In the genomic region with DNA sequence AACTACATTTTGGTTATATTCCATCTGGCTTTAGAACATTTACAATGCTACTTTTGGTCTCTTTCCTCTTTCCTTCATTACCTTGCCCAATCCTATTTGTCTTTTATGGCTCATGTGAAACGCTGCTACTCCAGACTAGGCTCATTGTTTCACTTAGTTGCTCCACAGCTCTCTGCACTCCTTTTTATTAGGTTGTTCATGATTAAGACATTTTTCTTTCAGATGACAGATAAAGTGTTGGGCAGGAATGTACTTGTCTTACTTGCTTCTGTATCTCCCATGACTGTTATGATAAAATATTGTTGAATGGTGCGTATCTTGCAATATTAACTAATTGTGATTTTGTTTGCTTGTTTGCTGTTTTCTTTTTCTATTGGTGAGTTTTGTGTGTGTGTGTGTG, we compare ENCODE assay signal across 39 cellular contexts.
"Had no signal": no experiment of that assay in that cellular context is flagged by ENCODE, and none has a peak within 500 bp of the region (broad histone marks: within the 10 kb centered on the region; RNA-seq: fewer than 3 reads in every experiment).

No MANE protein-coding gene starts in this region.

- H3K27ac Mint-ChIP-seq: activated B cell treated with CpG ODN at 0.5 μM for 24 hours; activated CD4-positive, alpha-beta memory T cell treated with anti-CD3 and anti-CD28 coated beads for 36 hours; activated CD4-positive, alpha-beta T cell treated with anti-CD3 and anti-CD28 coated beads, Interleukin-2, amount 10 ng/mL, durations not matched to agents 24 days and 14 days; activated CD8-positive, alpha-beta T cell treated with anti-CD3 and anti-CD28 coated beads for 36 hours; activated naive CD4-positive, alpha-beta T cell treated with anti-CD3 and anti-CD28 coated beads for 36 hours; activated naive CD4-positive, alpha-beta T cell treated with anti-CD3 and anti-CD28 coated beads, Interleukin-2, amount 50 U/mL, for 72 hours; activated naive CD8-positive, alpha-beta T cell treated with anti-CD3 and anti-CD28 coated beads for 36 hours; activated T-cell treated with anti-CD3 and anti-CD28 coated beads, Interleukin-2, amount 50 U/mL, for 72 hours; activated T-helper 1 cell treated with anti-CD3 and anti-CD28 coated beads, Interleukin-12 subunit alpha, Interleukin-12 subunit beta, Interleukin-2, Interleukin-4 antibody, amounts not matched to agents 30 ng/mL and 10 ng/mL and 1 ng/mL, durations not matched to agents 14 hours and 24 hours and 36 hours; activated T-helper 17 cell treated with anti-CD3 and anti-CD28 coated beads, Interleukin-2, amount 50 U/mL, for 72 hours; T-helper 1 cell treated with Interleukin-12 subunit alpha and Interleukin-12 subunit beta and Interleukin-4 antibody, amounts not matched to agents 30 μg/mL and 1 μg/mL, for 36 hours; T-helper 2 cell treated with Interferon-gamma antibody and Interleukin-4, amounts not matched to agents 5 μg/mL and 100 μg/mL, for 36 hours had no signal

- H3K4me3 ChIP-seq: adrenal gland, body of pancreas, breast epithelium, cardiac muscle cell had no signal

- H3K36me3 Mint-ChIP-seq: activated CD4-positive, alpha-beta memory T cell treated with anti-CD3 and anti-CD28 coated beads for 36 hours; activated naive CD4-positive, alpha-beta T cell treated with anti-CD3 and anti-CD28 coated beads, Interleukin-2, amount 50 U/mL, for 72 hours; activated naive CD8-positive, alpha-beta T cell treated with anti-CD3 and anti-CD28 coated beads for 36 hours had no signal

- FAIRE-seq: astrocyte had no signal

- H3K9me3 Mint-ChIP-seq: activated B cell treated with CpG ODN at 0.5 μM for 24 hours; activated CD4-positive, alpha-beta memory T cell treated with anti-CD3 and anti-CD28 coated beads for 36 hours; activated CD4-positive, alpha-beta T cell treated with anti-CD3 and anti-CD28 coated beads, Interleukin-2, amount 10 ng/mL, durations not matched to agents 24 days and 14 days; activated CD8-positive, alpha-beta T cell treated with anti-CD3 and anti-CD28 coated beads for 36 hours; activated naive CD4-positive, alpha-beta T cell treated with anti-CD3 and anti-CD28 coated beads for 36 hours; activated naive CD4-positive, alpha-beta T cell treated with anti-CD3 and anti-CD28 coated beads, Interleukin-2, amount 50 U/mL, for 72 hours; activated naive CD8-positive, alpha-beta T cell treated with anti-CD3 and anti-CD28 coated beads for 36 hours; activated T-cell treated with anti-CD3 and anti-CD28 coated beads, Interleukin-2, amount 50 U/mL, for 4 hours; activated T-cell treated with anti-CD3 and anti-CD28 coated beads, Interleukin-2, amount 50 U/mL, for 72 hours; activated T-helper 1 cell treated with anti-CD3 and anti-CD28 coated beads, Interleukin-12 subunit alpha, Interleukin-12 subunit beta, Interleukin-2, Interleukin-4 antibody, amounts not matched to agents 30 ng/mL and 10 ng/mL and 1 ng/mL, durations not matched to agents 14 hours and 24 hours and 36 hours; activated T-helper 17 cell treated with anti-CD3 and anti-CD28 coated beads, Interleukin-2, amount 50 U/mL, for 72 hours; central memory CD8-positive, alpha-beta T cell; T-helper 1 cell treated with Interleukin-12 subunit alpha and Interleukin-12 subunit beta and Interleukin-4 antibody, amounts not matched to agents 30 μg/mL and 1 μg/mL, for 36 hours; T-helper 2 cell treated with Interferon-gamma antibody and Interleukin-4, amounts not matched to agents 5 μg/mL and 100 μg/mL, for 36 hours had no signal

- H3K4me3 Mint-ChIP-seq: activated B cell treated with CpG ODN at 0.5 μM for 24 hours; activated CD4-positive, alpha-beta memory T cell treated with anti-CD3 and anti-CD28 coated beads for 36 hours; activated CD4-positive, alpha-beta T cell treated with anti-CD3 and anti-CD28 coated beads, Interleukin-2, amount 10 ng/mL, durations not matched to agents 24 days and 14 days; activated CD8-positive, alpha-beta T cell treated with anti-CD3 and anti-CD28 coated beads for 36 hours; activated naive CD4-positive, alpha-beta T cell treated with anti-CD3 and anti-CD28 coated beads for 36 hours; activated naive CD8-positive, alpha-beta T cell treated with anti-CD3 and anti-CD28 coated beads for 36 hours; activated T-cell treated with anti-CD3 and anti-CD28 coated beads, Interleukin-2, amount 50 U/mL, for 4 hours; activated T-cell treated with anti-CD3 and anti-CD28 coated beads, Interleukin-2, amount 50 U/mL, for 72 hours; activated T-helper 1 cell treated with anti-CD3 and anti-CD28 coated beads, Interleukin-12 subunit alpha, Interleukin-12 subunit beta, Interleukin-2, Interleukin-4 antibody, amounts not matched to agents 30 ng/mL and 10 ng/mL and 1 ng/mL, durations not matched to agents 14 hours and 24 hours and 36 hours; activated T-helper 17 cell treated with anti-CD3 and anti-CD28 coated beads, Interleukin-2, amount 50 U/mL, for 72 hours; central memory CD8-positive, alpha-beta T cell; T-helper 1 cell treated with Interleukin-12 subunit alpha and Interleukin-12 subunit beta and Interleukin-4 antibody, amounts not matched to agents 30 μg/mL and 1 μg/mL, for 36 hours; T-helper 2 cell treated with Interferon-gamma antibody and Interleukin-4, amounts not matched to agents 5 μg/mL and 100 μg/mL, for 36 hours had no signal

- H3K9me3 ChIP-seq: adrenal gland, body of pancreas, breast epithelium had no signal

- H3K27me3 Mint-ChIP-seq: activated B cell treated with CpG ODN at 0.5 μM for 24 hours; activated CD4-positive, alpha-beta memory T cell treated with anti-CD3 and anti-CD28 coated beads for 36 hours; activated CD4-positive, alpha-beta T cell treated with anti-CD3 and anti-CD28 coated beads, Interleukin-2, amount 10 ng/mL, durations not matched to agents 24 days and 14 days; activated CD8-positive, alpha-beta T cell treated with anti-CD3 and anti-CD28 coated beads for 36 hours; activated naive CD8-positive, alpha-beta T cell treated with anti-CD3 and anti-CD28 coated beads for 36 hours; activated T-helper 17 cell treated with anti-CD3 and anti-CD28 coated beads, Interleukin-2, amount 50 U/mL, for 72 hours; central memory CD8-positive, alpha-beta T cell had no signal

- DNase-seq: activated B cell treated with CpG ODN at 0.5 μM for 24 hours; activated CD4-positive, alpha-beta memory T cell treated with anti-CD3 and anti-CD28 coated beads for 36 hours; activated CD4-positive, alpha-beta T cell treated with anti-CD3 and anti-CD28 coated beads for 4 hours; activated CD4-positive, alpha-beta T cell treated with anti-CD3 and anti-CD28 coated beads, Interleukin-2, amount 10 ng/mL, durations not matched to agents 24 days and 14 days; activated CD4-positive, alpha-beta T cell treated with anti-CD3 and anti-CD28 coated beads, Interleukin-2, amount 50 U/mL, for 1 hour; activated CD4-positive, alpha-beta T cell treated with anti-CD3 and anti-CD28 coated beads, Interleukin-2, amount 50 U/mL, for 4 hours; activated CD4-positive, CD25-positive, alpha-beta regulatory T cell treated with anti-CD3 and anti-CD28 coated beads, Interleukin-2, amount 50 U/mL, for 72 hours; activated CD8-positive, alpha-beta memory T cell treated with anti-CD3 and anti-CD28 coated beads, Interleukin-2, amount 50 U/mL, for 4 hours; activated CD8-positive, alpha-beta T cell treated with anti-CD3 and anti-CD28 coated beads for 36 hours; activated effector memory CD4-positive, alpha-beta T cell treated with anti-CD3 and anti-CD28 coated beads, Interleukin-2, amount 50 U/mL, for 16 hours; activated gamma-delta T cell treated with Interleukin-2 at 50 U/mL for 16 hours; activated naive CD4-positive, alpha-beta T cell; activated naive CD4-positive, alpha-beta T cell treated with anti-CD3 and anti-CD28 coated beads for 36 hours; activated naive CD4-positive, alpha-beta T cell treated with anti-CD3 and anti-CD28 coated beads, Interleukin-2, amount 50 U/mL, for 16 hours; activated naive CD8-positive, alpha-beta T cell treated with anti-CD3 and anti-CD28 coated beads for 36 hours; activated T-cell treated with anti-CD3 and anti-CD28 coated beads for 4 hours; activated T-cell treated with anti-CD3 and anti-CD28 coated beads, Interleukin-2, amount 50 U/mL, for 1 hour; activated T-cell treated with anti-CD3 and anti-CD28 coated beads, Interleukin-2, amount 50 U/mL, for 4 hours; activated T-cell treated with anti-CD3 and anti-CD28 coated beads, Interleukin-2, amount 50 U/mL, for 72 hours; adrenal gland; amniotic stem cell; aorta; body of pancreas; brain microvascular endothelial cell; caudate nucleus; cerebellar nuclear complex; T-helper 1 cell; T-helper 2 cell; T-helper 9 cell had no signal

- H3K36me3 ChIP-seq: adrenal gland, brain microvascular endothelial cell, breast epithelium, cardiac muscle cell had no signal

- H3K4me1 ChIP-seq: adrenal gland, body of pancreas, breast epithelium had no signal

- H3K27me3 ChIP-seq: adrenal gland, body of pancreas, brain microvascular endothelial cell, breast epithelium, cardiac muscle cell had no signal

- H3K4me1 Mint-ChIP-seq: activated B cell treated with CpG ODN at 0.5 μM for 24 hours; activated CD4-positive, alpha-beta T cell treated with anti-CD3 and anti-CD28 coated beads, Interleukin-2, amount 10 ng/mL, durations not matched to agents 24 days and 14 days; activated naive CD8-positive, alpha-beta T cell treated with anti-CD3 and anti-CD28 coated beads for 36 hours; activated T-helper 17 cell treated with anti-CD3 and anti-CD28 coated beads, Interleukin-2, amount 50 U/mL, for 72 hours; central memory CD8-positive, alpha-beta T cell had no signal

- H3K27ac ChIP-seq: adrenal gland, body of pancreas, brain microvascular endothelial cell, breast epithelium, cardiac muscle cell, VCaP had no signal

- ATAC-seq: activated CD8-positive, alpha-beta T cell treated with anti-CD3 and anti-CD28 coated beads for 36 hours; activated naive CD4-positive, alpha-beta T cell treated with anti-CD3 and anti-CD28 coated beads, Interleukin-2, amount 50 U/mL, for 72 hours; activated T-cell treated with anti-CD3 and anti-CD28 coated beads, Interleukin-2, amount 50 U/mL, for 4 hours; activated T-cell treated with anti-CD3 and anti-CD28 coated beads, Interleukin-2, amount 50 U/mL, for 72 hours; activated T-helper 17 cell treated with anti-CD3 and anti-CD28 coated beads, Interleukin-2, amount 50 U/mL, for 72 hours; body of pancreas had no signal
